Comparison of ENCODE assay signal across 1 cellular context in genomic region chr1:1141244-1141910, GRCh38.
TF ChIP-seq lines count a peak whose summit lies in the region.

No MANE protein-coding gene starts in this region.

TF ChIP-seq in K562, 482 proteins besides CTCF, POLR2A, EP300 and RAD21:
- TF ChIP-seq ELF2 (CRISPR knock-in tag; IDR thresholded peaks at IDR 0.05) (no peak), NCOA2 (IDR thresholded peaks at IDR 0.05; ENCODE audit: partially characterized antibody in 2 of 2) (no peak), MEF2D (tag; conservative IDR thresholded peaks at IDR 0.05; ENCODE audit: low read depth) (no peak), POLR3G (IDR thresholded peaks at IDR 0.05; ENCODE audit: extremely low read depth, insufficient read length, insufficient replicate concordance) (no peak), ZNF282 (CRISPR knock-in tag; IDR thresholded peaks at IDR 0.05) (no peak), NFXL1 (CRISPR knock-in tag; IDR thresholded peaks at IDR 0.05) (no peak), ZNF143 (CRISPR knock-in tag; IDR thresholded peaks at IDR 0.05) (no peak), BHLHE40 (IDR thresholded peaks at IDR 0.05; ENCODE audit: low read length) (no peak), ZFX (CRISPR knock-in tag; IDR thresholded peaks at IDR 0.05) (no peak), ZNF347 (CRISPR knock-in tag; IDR thresholded peaks at IDR 0.05; ENCODE audit: low read depth) (no peak), UBTF (IDR thresholded peaks at IDR 0.05; ENCODE audit: borderline replicate concordance in 1 of 2, low read depth in 2 of 2, low read length in 2 of 2) (no peak), SRF (CRISPR knock-in tag; IDR thresholded peaks at IDR 0.05) (no peak), ZNF766 (CRISPR knock-in tag; conservative IDR thresholded peaks at IDR 0.05) (no peak), ZNF175 (CRISPR knock-in tag; IDR thresholded peaks at IDR 0.05; ENCODE audit: low read depth) (no peak)
